In the genomic region with DNA sequence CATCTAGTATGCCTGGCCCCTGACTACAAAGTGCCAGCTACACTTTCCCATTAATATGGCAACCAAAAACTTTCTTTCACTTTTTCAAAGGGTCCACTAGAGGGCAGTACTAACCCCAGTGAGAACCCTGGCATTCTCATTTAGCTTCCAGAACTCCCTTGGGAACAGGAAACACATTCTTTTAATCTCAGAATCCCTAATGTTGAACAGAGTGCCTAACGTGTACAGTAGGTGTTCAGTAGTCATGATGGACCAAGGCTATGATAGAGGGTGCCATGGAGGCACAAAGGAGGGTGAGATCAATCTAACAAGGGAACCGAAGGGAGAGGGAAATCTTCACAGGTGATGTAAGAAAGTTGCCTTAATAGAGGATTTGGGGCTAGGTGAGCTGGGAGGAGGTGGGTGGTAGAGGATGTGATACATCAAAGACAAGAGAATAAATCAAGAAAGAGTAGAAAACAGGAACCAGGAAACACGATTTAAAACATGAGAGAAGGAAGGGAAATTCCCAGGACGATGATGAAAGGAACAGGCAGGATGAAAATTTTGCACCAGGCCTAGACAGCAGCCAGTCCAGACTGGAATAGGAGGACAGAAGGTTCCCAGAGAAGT, we compare ENCODE assay signal across 8 cellular contexts. TPM values are rescaled to one million over a fixed set of nuclear protein-coding genes. Genes with fewer than 3 reads are reported as not detected.
DNase-seq lines count a peak whose midpoint lies in the region; ATAC-seq and TF ChIP-seq lines count a peak whose summit lies in the region.

No MANE protein-coding gene starts in this region.

- TF ChIP-seq POLR2A in sigmoid colon (IDR thresholded peaks at IDR 0.05) = no peak

- peak overlapping the region; percentile 18 for H3K4me3 Mint-ChIP-seq in activated CD8-positive, alpha-beta T cell treated with anti-CD3 and anti-CD28 coated beads for 36 hours
- no peak overlapping the region for H3K4me3 Mint-ChIP-seq in glutamatergic neuron (ENCODE audit: unreplicated experiment)

- in situ Hi-C loops in GM13977 (cut with MboI; ENCODE audit: low pct_unique_long_range_greater_than_20kb, low sequenced_read_pairs, unreplicated experiment) = loop anchor here (25.0 kb wide), 1 partner anchor 88 kb away; no protein-coding TSS in a partner anchor

- CTCF ChIA-PET in BJ (lab: Yijun Ruan, JAX) = interaction anchor here (0.7 to 2.8 kb wide), 25 partner anchors 8 to 294 kb away, joined by 3 to 23 read pairs (median 4); a partner anchor contains a TSS
- CTCF ChIA-PET in activated CD8-positive, alpha-beta T cell treated with anti-CD3 and anti-CD28 coated beads for 36 hours (lab: Charles Lee) = interaction anchor here (0.8 to 3.7 kb wide), 28 partner anchors 9 to 294 kb away, joined by 3 to 48 read pairs (median 4); a partner anchor contains a TSS

- H3K27ac ChIP-seq in sigmoid colon = no peak overlapping the region

- peak overlapping the region; percentile 74 for H3K27ac Mint-ChIP-seq in activated CD8-positive, alpha-beta T cell treated with anti-CD3 and anti-CD28 coated beads for 36 hours
- H3K27ac Mint-ChIP-seq in glutamatergic neuron (ENCODE audit: unreplicated experiment) = no peak overlapping the region

- intact Hi-C loops in activated CD8-positive, alpha-beta T cell treated with anti-CD3 and anti-CD28 coated beads for 36 hours (cut with micrococcal nuclease) = loop anchor here (1.0 to 5.0 kb wide), 2 partner anchors 20 to 48 kb away; no protein-coding TSS in a partner anchor
- intact Hi-C loops in sigmoid colon (cut with DNase I) = no loop called here
- intact Hi-C loops in posterior cingulate gyrus (cut with DNase I) = no loop called here

- no peak for TF ChIP-seq EP300 in sigmoid colon (IDR thresholded peaks at IDR 0.05)

- peaks cover 0 to 26% (median 8%) of the 10 kb centered on the region in 4 donors for H3K4me1 ChIP-seq in sigmoid colon

- DNase-seq in BJ (ENCODE audit: low read depth) (no peak), GM13977 (ENCODE audit: low spot score) (peak; percentile 20), NCI-H2107 (lab: John Stamatoyannopoulos, UW) (peak; percentile 33), glutamatergic neuron (no peak), sigmoid colon (no peak), posterior cingulate gyrus (no peak)
- no peak for DNase-seq in activated CD8-positive, alpha-beta T cell treated with anti-CD3 and anti-CD28 coated beads for 36 hours

- peaks cover 53% of the 10 kb centered on the region for H3K4me1 Mint-ChIP-seq in activated CD8-positive, alpha-beta T cell treated with anti-CD3 and anti-CD28 coated beads for 36 hours (ENCODE audit: low read depth)
- H3K4me1 Mint-ChIP-seq in glutamatergic neuron (ENCODE audit: low read depth, unreplicated experiment) = peaks cover 5% of the 10 kb centered on the region

- POLR2A ChIA-PET in BJ (lab: Charles Lee) = no interaction called here
- POLR2A ChIA-PET in activated CD8-positive, alpha-beta T cell treated with anti-CD3 and anti-CD28 coated beads for 36 hours (lab: Charles Lee) = interaction anchor here (1.1 to 1.4 kb wide), 4 partner anchors 9 to 49 kb away, joined by 3 to 4 read pairs (median 3); no protein-coding TSS in a partner anchor

- H3K36me3 ChIP-seq in BJ (ENCODE audit: control insufficient read depth, insufficient read depth, low read length) (no peaks in the 10 kb centered on the region), sigmoid colon (no peaks in the 10 kb centered on the region)

- peaks cover 2% of the 10 kb centered on the region for H3K36me3 Mint-ChIP-seq in activated CD8-positive, alpha-beta T cell treated with anti-CD3 and anti-CD28 coated beads for 36 hours (ENCODE audit: low read depth)
- no peaks in the 10 kb centered on the region for H3K36me3 Mint-ChIP-seq in glutamatergic neuron (ENCODE audit: unreplicated experiment)

- H3K9me3 Mint-ChIP-seq in activated CD8-positive, alpha-beta T cell treated with anti-CD3 and anti-CD28 coated beads for 36 hours = no peaks in the 10 kb centered on the region
- no peaks in the 10 kb centered on the region for H3K9me3 Mint-ChIP-seq in glutamatergic neuron (ENCODE audit: unreplicated experiment)

- H3K4me3 ChIP-seq in BJ (ENCODE audit: low read depth, low read length) = no peak overlapping the region
- H3K4me3 ChIP-seq in sigmoid colon = no peak overlapping the region

- no peaks in the 10 kb centered on the region for H3K27me3 ChIP-seq in BJ (ENCODE audit: control insufficient read depth, insufficient read depth, low read length)
- no peaks in the 10 kb centered on the region for H3K27me3 ChIP-seq in sigmoid colon

- no peaks in the 10 kb centered on the region for H3K27me3 Mint-ChIP-seq in activated CD8-positive, alpha-beta T cell treated with anti-CD3 and anti-CD28 coated beads for 36 hours
- no peaks in the 10 kb centered on the region for H3K27me3 Mint-ChIP-seq in glutamatergic neuron (ENCODE audit: unreplicated experiment)

- ATAC-seq in activated CD8-positive, alpha-beta T cell treated with anti-CD3 and anti-CD28 coated beads for 36 hours = peak; percentile 35
- no peak for ATAC-seq in HG02884 (IDR thresholded peaks at IDR 0.05; ENCODE audit: unreplicated experiment)

- no peaks in the 10 kb centered on the region for H3K9me3 ChIP-seq in sigmoid colon

- 34 to 39% methylated on average over 4 of the region's 4 CpGs for WGBS in sigmoid colon, 2 donors

- TF ChIP-seq CTCF in BJ (IDR thresholded peaks at IDR 0.05; ENCODE audit: insufficient read depth, low read depth, low read length) (peak; percentile 79), GM13977 (IDR thresholded peaks at IDR 0.05; ENCODE audit: extremely low read depth, insufficient read depth, missing control alignments) (peak; percentile 48), glutamatergic neuron (IDR thresholded peaks at IDR 0.05; ENCODE audit: partially characterized antibody, unreplicated experiment) (peak; percentile 84), sigmoid colon (IDR thresholded peaks at IDR 0.05) (peak in 3 of 4 experiments; percentile 32 to 59 (median 45))
- peak; percentile 70 for TF ChIP-seq CTCF in activated CD8-positive, alpha-beta T cell treated with anti-CD3 and anti-CD28 coated beads for 36 hours (IDR thresholded peaks at IDR 0.05)

RNA-seq across cellular contexts. Expression of a gene that starts 41.5 kb away (rescaled TPM):
- 16.4 and 22.7 TPM in 2 replicates for polyA plus RNA-seq in BJ (2011; rRNA removed)
- 6.6 and 8.5 TPM in 2 replicates for polyA minus RNA-seq in BJ (2011; rRNA and poly(A)+ RNA removed)
- 10 to 100 TPM; 29.6 to 34.9 TPM for total RNA-seq in activated CD8-positive, alpha-beta T cell treated with anti-CD3 and anti-CD28 coated beads for 36 hours
- 35.0 TPM for total RNA-seq in glutamatergic neuron (ENCODE audit: unreplicated experiment)
- 10 to 100 TPM; 26.0 to 50.4 (median 30.2) TPM for total RNA-seq in sigmoid colon
- 10 to 100 TPM; 12.0 to 22.7 (median 22.4) TPM for polyA plus RNA-seq in sigmoid colon

RNA-seq across cellular contexts. Expression of a gene that starts 41.7 kb away (rescaled TPM):
- 4.6 and 9.5 TPM in 2 replicates for polyA plus RNA-seq in BJ (2011; rRNA removed)
- polyA minus RNA-seq in BJ (2011; rRNA and poly(A)+ RNA removed) = 3.2 and 3.8 TPM in 2 replicates
- total RNA-seq in activated CD8-positive, alpha-beta T cell treated with anti-CD3 and anti-CD28 coated beads for 36 hours = 10 to 100 TPM; 17.4 to 24.2 TPM
- 15.8 TPM for total RNA-seq in glutamatergic neuron (ENCODE audit: unreplicated experiment)
- total RNA-seq in sigmoid colon = 10 to 100 TPM in 3 of 4 donors, 1 to 10 TPM in 1; 9.1 to 25.7 (median 17.8) TPM
- polyA plus RNA-seq in sigmoid colon = 10 to 100 TPM; 10.7 to 12.5 (median 12.0) TPM

RNA-seq across cellular contexts. Expression of a gene that starts 50.4 kb away (rescaled TPM):
- polyA plus RNA-seq in BJ (2011; rRNA removed) (1.5 and 1.7 TPM in 2 replicates), sigmoid colon (1 to 10 TPM; 3.0 to 5.7 (median 3.7) TPM)
- 0.90 and 1.1 TPM in 2 replicates for polyA minus RNA-seq in BJ (2011; rRNA and poly(A)+ RNA removed)
- 10 to 100 TPM; 52.6 to 61.3 TPM for total RNA-seq in activated CD8-positive, alpha-beta T cell treated with anti-CD3 and anti-CD28 coated beads for 36 hours
- total RNA-seq in glutamatergic neuron (ENCODE audit: unreplicated experiment) (0.56 TPM), sigmoid colon (10 to 100 TPM in 1 of 4 donors, 1 to 10 TPM in 3; 1.8 to 10.0 (median 2.9) TPM)

Comparison
In these comparisons a context has a peak if more than half of its experiments do, and no peak if none do; other contexts are left out.
1. DNase-seq: peak in GM13977 (single experiment) and NCI-H2107 (single experiment); none in BJ (single experiment), activated CD8-positive, alpha-beta T cell treated with anti-CD3 and anti-CD28 coated beads for 36 hours (single experiment), glutamatergic neuron (single experiment), sigmoid colon (single experiment) and posterior cingulate gyrus (0 of 10).
2. RNA of a gene that starts 50.4 kb away (total RNA-seq): 52.6 to 61.3 TPM in activated CD8-positive, alpha-beta T cell treated with anti-CD3 and anti-CD28 coated beads for 36 hours; 1.8 to 10.0 TPM in sigmoid colon and 0.56 TPM in glutamatergic neuron (single experiment); every median in the first group is over 4 times any median in the second.
3. Peak in every context shown above with its lines, with median percentiles within 50 percentile points of each other: CTCF ChIP-seq.